8 cellular contexts compared by ENCODE assay signal in the genomic region with DNA sequence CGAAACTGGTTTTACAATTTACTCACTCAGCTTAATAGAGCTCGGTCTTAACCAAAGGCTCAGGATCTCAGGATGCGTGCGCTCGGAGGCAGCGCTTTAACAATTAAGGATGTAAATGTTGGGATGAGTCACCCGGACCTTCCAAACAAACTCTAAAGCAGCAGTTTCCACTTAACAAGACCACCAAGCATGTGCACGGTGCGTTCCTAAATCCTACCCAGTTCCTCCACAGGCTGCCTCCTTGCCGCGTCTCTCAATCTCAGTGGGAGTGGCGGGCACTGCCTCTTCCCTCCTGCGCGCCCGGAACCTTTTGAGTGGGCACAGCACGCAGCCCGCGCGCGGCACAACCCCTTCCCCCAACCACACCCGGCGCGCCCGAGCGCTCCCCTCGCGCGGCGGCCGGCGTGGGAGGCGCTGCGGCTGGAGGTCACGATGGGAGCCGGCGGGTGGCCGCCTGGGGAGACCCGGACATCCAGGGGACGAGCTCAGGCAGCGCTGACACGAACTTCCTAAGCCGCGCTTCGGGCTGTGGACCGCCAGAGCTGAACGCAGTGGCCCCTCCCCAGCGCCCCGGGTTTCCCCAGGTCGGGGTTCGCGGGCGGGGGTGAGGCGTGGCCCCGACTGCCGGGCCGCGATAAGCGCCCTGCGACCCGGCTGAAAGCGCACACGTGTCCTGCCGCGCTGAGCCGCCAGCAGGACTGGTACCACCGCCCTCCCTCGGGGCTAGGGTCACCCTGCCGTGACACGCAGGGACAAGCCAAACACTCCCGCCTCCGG. TPM values are rescaled to one million over a fixed set of nuclear protein-coding genes. Genes with fewer than 3 reads are reported as not detected.
A peak's percentile ranks its signal among the peaks of the same experiment; 100 is the strongest.
DNase-seq lines count a peak whose midpoint lies in the region; ATAC-seq and TF ChIP-seq lines count a peak whose summit lies in the region.
"Had no signal": no experiment of that assay in that cellular context is flagged by ENCODE, and none has a peak within 500 bp of the region (broad histone marks: within the 10 kb centered on the region; RNA-seq: fewer than 3 reads in every experiment).

A gene (minus strand): TSS at position 280 of the 777 bp plus-strand sequence. CDS start 18,644 bp downstream, outside the sequence.

- H3K4me3 ChIP-seq in Peyer's patch (peak within 1 kb of the TSS; percentile 44 to 67 (median 56)), psoas muscle (peak within 1 kb of the TSS; percentile 69)

- DNase-seq in Peyer's patch (peak in 2 of 3 donors; percentile 82 to 88), left cardiac atrium (peak; percentile 28), psoas muscle (peak in 1 of 2 donors; percentile 26), NCI-H187 (lab: John Stamatoyannopoulos, UW) (no peak)

- peak within 1 kb of the TSS; percentile 54 for H3K27ac Mint-ChIP-seq in activated naive CD8-positive, alpha-beta T cell

- H3K27me3 ChIP-seq in Peyer's patch (no peaks in the 10 kb centered on the region), psoas muscle (ENCODE audit: insufficient read depth in 3 of 3, low read length in 2 of 3) (peaks cover 0 to 15% (median 0%) of the 10 kb centered on the region in 3 donors)

- H3K4me1 ChIP-seq in Peyer's patch (peaks cover 0 to 8% (median 2%) of the 10 kb centered on the region in 4 donors), psoas muscle (no peaks in the 10 kb centered on the region)

- H3K9me3 ChIP-seq in Peyer's patch (no peaks in the 10 kb centered on the region), psoas muscle (no peaks in the 10 kb centered on the region)
- H3K9me3 ChIP-seq: neutrophil had no signal

- no peaks in the 10 kb centered on the region for H3K9me3 Mint-ChIP-seq in activated naive CD8-positive, alpha-beta T cell (ENCODE audit: low read depth)

- TF ChIP-seq CTCF in Peyer's patch (IDR thresholded peaks at IDR 0.05) = peak in 2 of 6 experiments; percentile 3
- no peak for TF ChIP-seq CTCF in psoas muscle (IDR thresholded peaks at IDR 0.05)

- no peaks in the 10 kb centered on the region for H3K36me3 Mint-ChIP-seq in activated naive CD8-positive, alpha-beta T cell

- ATAC-seq in GM18498 (IDR thresholded peaks at IDR 0.05; ENCODE audit: unreplicated experiment) = peak; percentile 62
- peak; percentile 61 for ATAC-seq in HG02610 (IDR thresholded peaks at IDR 0.05; ENCODE audit: unreplicated experiment)
- ATAC-seq in left cardiac atrium = peak; percentile 59 to 88
- ATAC-seq in psoas muscle = peak; percentile 30 to 60 (median 40)

- H3K4me1 Mint-ChIP-seq in activated naive CD8-positive, alpha-beta T cell (ENCODE audit: low read depth) = peaks cover 12% of the 10 kb centered on the region

- peak within 1 kb of the TSS; percentile 81 for H3K4me3 Mint-ChIP-seq in activated naive CD8-positive, alpha-beta T cell

- H3K27me3 Mint-ChIP-seq in activated naive CD8-positive, alpha-beta T cell = peaks cover 17% of the 10 kb centered on the region

- H3K36me3 ChIP-seq in Peyer's patch (no peaks in the 10 kb centered on the region), psoas muscle (ENCODE audit: insufficient read depth in 1 of 2, low read depth in 1 of 2) (no peaks in the 10 kb centered on the region)
- H3K36me3 ChIP-seq: neutrophil had no signal

- H3K27ac ChIP-seq in Peyer's patch (peak within 1 kb of the TSS; percentile 25 to 84 (median 76)), psoas muscle (no peak within 1 kb of the TSS)
- H3K27ac ChIP-seq: neutrophil had no signal

- intact Hi-C loops in left cardiac atrium (cut with DNase I) = no loop called here
- intact Hi-C loops in psoas muscle (cut with DNase I) = no loop called here

- TF ChIP-seq POLR2A in Peyer's patch (IDR thresholded peaks at IDR 0.05) = peak; percentile 52 to 63

- WGBS in psoas muscle, 3 donors = 1% methylated on average over 62 to 71 of the region's 71 CpGs

RNA-seq across cellular contexts. Expression of the gene that starts here (rescaled TPM):
- total RNA-seq in Peyer's patch = 100 to 1,000 TPM in 3 of 4 donors, 10 to 100 TPM in 1; 17.3 to 272 (median 125) TPM
- total RNA-seq in left cardiac atrium = 1 to 10 TPM; 1.4 to 1.6 TPM
- 1 to 10 TPM in 1 of 4 donors, under 1 TPM in 3; 0.19 to 1.8 (median 0.57) TPM for total RNA-seq in psoas muscle
- polyA plus RNA-seq in psoas muscle = under 1 TPM; 0.09 to 0.10 (median 0.10) TPM

Comparison
In these comparisons a context has a peak if more than half of its experiments do, and no peak if none do; other contexts are left out.
1. RNA of the gene that starts here (total RNA-seq): 17.3 to 272 TPM in Peyer's patch; 1.4 to 1.6 TPM in left cardiac atrium and 0.19 to 1.8 TPM in psoas muscle; every median in the first group is over 4 times any median in the second.
2. DNase-seq: peak in Peyer's patch (2 of 3) and left cardiac atrium (single experiment); none in NCI-H187 (0 of 2).
3. Peak in every context shown above with its lines, with median percentiles within 50 percentile points of each other: ATAC-seq.